ENCODE assay signal across 20 cellular contexts in the genomic region with DNA sequence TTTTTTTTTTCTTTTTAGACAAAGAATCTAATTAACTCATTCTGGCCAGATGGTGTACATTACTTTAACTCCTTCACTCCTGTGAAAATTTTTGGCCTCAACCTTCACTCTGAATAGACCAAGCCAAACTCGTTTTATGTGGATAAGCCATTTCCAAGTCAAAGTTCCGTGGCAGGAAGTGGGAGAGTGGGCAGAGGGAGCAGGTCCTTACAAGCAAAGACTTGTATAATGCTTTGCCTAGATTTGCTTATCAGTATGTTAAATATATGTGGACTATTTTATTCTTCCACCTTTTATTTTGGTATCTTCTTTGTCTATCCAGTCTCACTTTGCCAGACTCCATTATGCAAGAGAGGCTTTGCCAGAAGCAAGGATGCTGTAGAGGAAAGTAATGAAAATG.
DNase-seq lines count a peak whose midpoint lies in the region; ATAC-seq, FAIRE-seq and TF ChIP-seq lines count a peak whose summit lies in the region.
"Had no signal": no experiment of that assay in that cellular context is flagged by ENCODE, and none has a peak within 500 bp of the region (broad histone marks: within the 10 kb centered on the region; RNA-seq: fewer than 3 reads in every experiment).

No MANE protein-coding gene starts in this region.

- ATAC-seq in GM21723 (IDR thresholded peaks at IDR 0.05; ENCODE audit: unreplicated experiment): no peak
- ATAC-seq in GM21528 (IDR thresholded peaks at IDR 0.05; ENCODE audit: low FRiP score, unreplicated experiment): no peak

- no peaks in the 10 kb centered on the region for H3K36me3 ChIP-seq in bronchial epithelial cell (ENCODE audit: control insufficient read depth, insufficient read depth, low read length)
- H3K36me3 ChIP-seq in muscle layer of colon (ENCODE audit: insufficient read depth, low read length): no peaks in the 10 kb centered on the region
- H3K36me3 ChIP-seq in effector memory CD4-positive, alpha-beta T cell (ENCODE audit: control insufficient read depth, insufficient read depth, low read length): no peaks in the 10 kb centered on the region
- H3K36me3 ChIP-seq: HAP-1 had no signal

- H3K9ac ChIP-seq in muscle layer of colon (ENCODE audit: low read length): no peak overlapping the region

- no peaks in the 10 kb centered on the region for H3K9me3 ChIP-seq in muscle layer of colon (ENCODE audit: low read length)
- no peaks in the 10 kb centered on the region for H3K9me3 ChIP-seq in effector memory CD4-positive, alpha-beta T cell (ENCODE audit: control insufficient read depth, low read length)
- H3K9me3 ChIP-seq: HAP-1 had no signal

- H3K27ac ChIP-seq in epithelial cell of prostate: no peak overlapping the region
- H3K27ac ChIP-seq in muscle layer of colon (ENCODE audit: low read depth, low read length): peak overlapping the region; percentile 19
- no peak overlapping the region for H3K27ac ChIP-seq in effector memory CD4-positive, alpha-beta T cell (ENCODE audit: insufficient read depth, low read length, poor library complexity, severe bottlenecking)

- H3K4me3 ChIP-seq in bronchial epithelial cell (ENCODE audit: low read depth, low read length) (no peak overlapping the region), muscle layer of colon (ENCODE audit: low read depth in 1 of 2, low read length in 2 of 2) (no peak overlapping the region)
- H3K4me3 ChIP-seq in effector memory CD4-positive, alpha-beta T cell (ENCODE audit: insufficient read depth, low read depth, low read length, poor library complexity, severe bottlenecking): no peak overlapping the region
- H3K4me3 ChIP-seq: HAP-1 had no signal

- DNase-seq in NCI-H526 (lab: John Stamatoyannopoulos, UW) (peak; percentile 43 to 61), bronchial epithelial cell (ENCODE audit: low read depth) (peak; percentile 80), epithelial cell of prostate (ENCODE audit: low read depth, low spot score) (peak; percentile 10), NCI-H524 (lab: John Stamatoyannopoulos, UW) (no peak)
- no peak for DNase-seq in effector memory CD4-positive, alpha-beta T cell
- DNase-seq: C1 segment of cervical spinal cord; Calu3; CD4-positive, alpha-beta memory T cell; COR-L47; DMS53; DND-41; GOT3; HFFc6 had no signal

- no peaks in the 10 kb centered on the region for H3K27me3 ChIP-seq in bronchial epithelial cell (ENCODE audit: control insufficient read depth, insufficient read depth, low read length)
- no peaks in the 10 kb centered on the region for H3K27me3 ChIP-seq in muscle layer of colon (ENCODE audit: control insufficient read depth in 1 of 2, insufficient read depth in 2 of 2, low read length in 2 of 2)
- no peaks in the 10 kb centered on the region for H3K27me3 ChIP-seq in effector memory CD4-positive, alpha-beta T cell (replicated peaks; ENCODE audit: control insufficient read depth, insufficient read depth, low read length, poor library complexity, severe bottlenecking)

- no peak for FAIRE-seq in bronchial epithelial cell (lab: Jason Lieb, UNC)
- FAIRE-seq: G401.6, GM12892, H54 had no signal

- no peak for TF ChIP-seq CTCF in bronchial epithelial cell (IDR thresholded peaks at IDR 0.05; ENCODE audit: insufficient read depth, low read length, severe bottlenecking)

- H3K4me1 ChIP-seq in muscle layer of colon (ENCODE audit: insufficient read depth, low read length): peaks cover 31% of the 10 kb centered on the region
- H3K4me1 ChIP-seq in effector memory CD4-positive, alpha-beta T cell (ENCODE audit: control insufficient read depth, insufficient read depth, low read length, poor library complexity, severe bottlenecking): no peaks in the 10 kb centered on the region
- H3K4me1 ChIP-seq: HAP-1 had no signal

Comparison
In these comparisons a context has a peak if more than half of its experiments do, and no peak if none do; other contexts are left out.
1. DNase-seq: peak in NCI-H526 (2 of 2), bronchial epithelial cell (single experiment) and epithelial cell of prostate (single experiment); none in effector memory CD4-positive, alpha-beta T cell (0 of 3) and NCI-H524 (0 of 2).